In the genomic region with DNA sequence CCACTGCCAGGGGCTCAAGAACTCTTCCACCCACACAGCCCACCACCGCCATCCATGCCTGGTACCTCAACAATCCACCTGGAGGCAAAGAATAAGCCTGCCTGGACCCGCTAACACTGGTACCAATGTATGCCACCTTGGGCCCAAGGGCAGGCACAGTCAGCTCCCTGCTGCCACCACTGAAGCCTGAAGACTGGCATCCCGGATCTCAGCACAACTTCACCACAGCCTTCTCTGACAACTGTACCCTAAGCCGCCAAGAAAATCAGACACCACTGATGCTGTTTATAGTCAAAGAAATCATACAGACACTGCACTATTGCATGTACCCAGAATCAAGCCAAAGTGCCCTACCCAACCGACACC, we compare ENCODE assay signal across 1 cellular context.
TF ChIP-seq lines count a peak whose summit lies in the region.

No MANE protein-coding gene starts in this region.

TF ChIP-seq in H1, 55 proteins besides CTCF, POLR2A, EP300 and RAD21:
- TF ChIP-seq GTF2F1 (IDR thresholded peaks at IDR 0.05; ENCODE audit: borderline replicate concordance, low read depth, low read length), result no peak
- TF ChIP-seq ASH2L (IDR thresholded peaks at IDR 0.05; ENCODE audit: low read length), result no peak
- TF ChIP-seq POLR2AphosphoS5 (IDR thresholded peaks at IDR 0.05; ENCODE audit: low read depth, low read length), result no peak
- no peak for TF ChIP-seq SP4 (IDR thresholded peaks at IDR 0.05; ENCODE audit: low read length)
- no peak for TF ChIP-seq TAF7 (optimal IDR thresholded peaks at IDR 0.05; ENCODE audit: borderline replicate concordance, low read depth, low read length)
- no peak for TF ChIP-seq BCL11A (IDR thresholded peaks at IDR 0.05; ENCODE audit: low read depth in 2 of 2, low read length in 2 of 2)
- TF ChIP-seq TEAD4 (IDR thresholded peaks at IDR 0.05; ENCODE audit: low read depth, low read length), result no peak
- TF ChIP-seq RBBP5 (IDR thresholded peaks at IDR 0.05; ENCODE audit: borderline replicate concordance, low read depth, low read length), result no peak
- TF ChIP-seq, protein P1, sequence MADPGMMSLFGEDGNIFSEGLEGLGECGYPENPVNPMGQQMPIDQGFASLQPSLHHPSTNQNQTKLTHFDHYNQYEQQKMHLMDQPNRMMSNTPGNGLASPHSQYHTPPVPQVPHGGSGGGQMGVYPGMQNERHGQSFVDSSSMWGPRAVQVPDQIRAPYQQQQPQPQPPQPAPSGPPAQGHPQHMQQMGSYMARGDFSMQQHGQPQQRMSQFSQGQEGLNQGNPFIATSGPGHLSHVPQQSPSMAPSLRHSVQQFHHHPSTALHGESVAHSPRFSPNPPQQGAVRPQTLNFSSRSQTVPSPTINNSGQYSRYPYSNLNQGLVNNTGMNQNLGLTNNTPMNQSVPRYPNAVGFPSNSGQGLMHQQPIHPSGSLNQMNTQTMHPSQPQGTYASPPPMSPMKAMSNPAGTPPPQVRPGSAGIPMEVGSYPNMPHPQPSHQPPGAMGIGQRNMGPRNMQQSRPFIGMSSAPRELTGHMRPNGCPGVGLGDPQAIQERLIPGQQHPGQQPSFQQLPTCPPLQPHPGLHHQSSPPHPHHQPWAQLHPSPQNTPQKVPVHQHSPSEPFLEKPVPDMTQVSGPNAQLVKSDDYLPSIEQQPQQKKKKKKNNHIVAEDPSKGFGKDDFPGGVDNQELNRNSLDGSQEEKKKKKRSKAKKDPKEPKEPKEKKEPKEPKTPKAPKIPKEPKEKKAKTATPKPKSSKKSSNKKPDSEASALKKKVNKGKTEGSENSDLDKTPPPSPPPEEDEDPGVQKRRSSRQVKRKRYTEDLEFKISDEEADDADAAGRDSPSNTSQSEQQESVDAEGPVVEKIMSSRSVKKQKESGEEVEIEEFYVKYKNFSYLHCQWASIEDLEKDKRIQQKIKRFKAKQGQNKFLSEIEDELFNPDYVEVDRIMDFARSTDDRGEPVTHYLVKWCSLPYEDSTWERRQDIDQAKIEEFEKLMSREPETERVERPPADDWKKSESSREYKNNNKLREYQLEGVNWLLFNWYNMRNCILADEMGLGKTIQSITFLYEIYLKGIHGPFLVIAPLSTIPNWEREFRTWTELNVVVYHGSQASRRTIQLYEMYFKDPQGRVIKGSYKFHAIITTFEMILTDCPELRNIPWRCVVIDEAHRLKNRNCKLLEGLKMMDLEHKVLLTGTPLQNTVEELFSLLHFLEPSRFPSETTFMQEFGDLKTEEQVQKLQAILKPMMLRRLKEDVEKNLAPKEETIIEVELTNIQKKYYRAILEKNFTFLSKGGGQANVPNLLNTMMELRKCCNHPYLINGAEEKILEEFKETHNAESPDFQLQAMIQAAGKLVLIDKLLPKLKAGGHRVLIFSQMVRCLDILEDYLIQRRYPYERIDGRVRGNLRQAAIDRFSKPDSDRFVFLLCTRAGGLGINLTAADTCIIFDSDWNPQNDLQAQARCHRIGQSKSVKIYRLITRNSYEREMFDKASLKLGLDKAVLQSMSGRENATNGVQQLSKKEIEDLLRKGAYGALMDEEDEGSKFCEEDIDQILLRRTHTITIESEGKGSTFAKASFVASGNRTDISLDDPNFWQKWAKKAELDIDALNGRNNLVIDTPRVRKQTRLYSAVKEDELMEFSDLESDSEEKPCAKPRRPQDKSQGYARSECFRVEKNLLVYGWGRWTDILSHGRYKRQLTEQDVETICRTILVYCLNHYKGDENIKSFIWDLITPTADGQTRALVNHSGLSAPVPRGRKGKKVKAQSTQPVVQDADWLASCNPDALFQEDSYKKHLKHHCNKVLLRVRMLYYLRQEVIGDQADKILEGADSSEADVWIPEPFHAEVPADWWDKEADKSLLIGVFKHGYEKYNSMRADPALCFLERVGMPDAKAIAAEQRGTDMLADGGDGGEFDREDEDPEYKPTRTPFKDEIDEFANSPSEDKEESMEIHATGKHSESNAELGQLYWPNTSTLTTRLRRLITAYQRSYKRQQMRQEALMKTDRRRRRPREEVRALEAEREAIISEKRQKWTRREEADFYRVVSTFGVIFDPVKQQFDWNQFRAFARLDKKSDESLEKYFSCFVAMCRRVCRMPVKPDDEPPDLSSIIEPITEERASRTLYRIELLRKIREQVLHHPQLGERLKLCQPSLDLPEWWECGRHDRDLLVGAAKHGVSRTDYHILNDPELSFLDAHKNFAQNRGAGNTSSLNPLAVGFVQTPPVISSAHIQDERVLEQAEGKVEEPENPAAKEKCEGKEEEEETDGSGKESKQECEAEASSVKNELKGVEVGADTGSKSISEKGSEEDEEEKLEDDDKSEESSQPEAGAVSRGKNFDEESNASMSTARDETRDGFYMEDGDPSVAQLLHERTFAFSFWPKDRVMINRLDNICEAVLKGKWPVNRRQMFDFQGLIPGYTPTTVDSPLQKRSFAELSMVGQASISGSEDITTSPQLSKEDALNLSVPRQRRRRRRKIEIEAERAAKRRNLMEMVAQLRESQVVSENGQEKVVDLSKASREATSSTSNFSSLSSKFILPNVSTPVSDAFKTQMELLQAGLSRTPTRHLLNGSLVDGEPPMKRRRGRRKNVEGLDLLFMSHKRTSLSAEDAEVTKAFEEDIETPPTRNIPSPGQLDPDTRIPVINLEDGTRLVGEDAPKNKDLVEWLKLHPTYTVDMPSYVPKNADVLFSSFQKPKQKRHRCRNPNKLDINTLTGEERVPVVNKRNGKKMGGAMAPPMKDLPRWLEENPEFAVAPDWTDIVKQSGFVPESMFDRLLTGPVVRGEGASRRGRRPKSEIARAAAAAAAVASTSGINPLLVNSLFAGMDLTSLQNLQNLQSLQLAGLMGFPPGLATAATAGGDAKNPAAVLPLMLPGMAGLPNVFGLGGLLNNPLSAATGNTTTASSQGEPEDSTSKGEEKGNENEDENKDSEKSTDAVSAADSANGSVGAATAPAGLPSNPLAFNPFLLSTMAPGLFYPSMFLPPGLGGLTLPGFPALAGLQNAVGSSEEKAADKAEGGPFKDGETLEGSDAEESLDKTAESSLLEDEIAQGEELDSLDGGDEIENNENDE (IDR thresholded peaks at IDR 0.05; ENCODE audit: insufficient replicate concordance, low read length), result no peak
- TF ChIP-seq KDM1A (IDR thresholded peaks at IDR 0.05; ENCODE audit: borderline replicate concordance, low read length), result no peak
- no peak for TF ChIP-seq POU5F1 (IDR thresholded peaks at IDR 0.05; ENCODE audit: low read depth, low read length)
- TF ChIP-seq, protein P2, sequence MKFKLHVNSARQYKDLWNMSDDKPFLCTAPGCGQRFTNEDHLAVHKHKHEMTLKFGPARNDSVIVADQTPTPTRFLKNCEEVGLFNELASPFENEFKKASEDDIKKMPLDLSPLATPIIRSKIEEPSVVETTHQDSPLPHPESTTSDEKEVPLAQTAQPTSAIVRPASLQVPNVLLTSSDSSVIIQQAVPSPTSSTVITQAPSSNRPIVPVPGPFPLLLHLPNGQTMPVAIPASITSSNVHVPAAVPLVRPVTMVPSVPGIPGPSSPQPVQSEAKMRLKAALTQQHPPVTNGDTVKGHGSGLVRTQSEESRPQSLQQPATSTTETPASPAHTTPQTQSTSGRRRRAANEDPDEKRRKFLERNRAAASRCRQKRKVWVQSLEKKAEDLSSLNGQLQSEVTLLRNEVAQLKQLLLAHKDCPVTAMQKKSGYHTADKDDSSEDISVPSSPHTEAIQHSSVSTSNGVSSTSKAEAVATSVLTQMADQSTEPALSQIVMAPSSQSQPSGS (IDR thresholded peaks at IDR 0.05; ENCODE audit: low read length), result no peak
- TF ChIP-seq FOSL1 (IDR thresholded peaks at IDR 0.05; ENCODE audit: insufficient read depth, low read depth, low read length), result no peak
- no peak for TF ChIP-seq CTBP2 (IDR thresholded peaks at IDR 0.05; ENCODE audit: borderline replicate concordance, insufficient read depth, insufficient read length, low read length)
- no peak for TF ChIP-seq HDAC6 (IDR thresholded peaks at IDR 0.05; ENCODE audit: low read depth, low read length)
- TF ChIP-seq JUND (IDR thresholded peaks at IDR 0.05; ENCODE audit: low read length), result no peak
- TF ChIP-seq GABPA (IDR thresholded peaks at IDR 0.05; ENCODE audit: borderline replicate concordance, insufficient read depth, low read length), result no peak
